Comparison of ENCODE assay signal across 1 cellular context in genomic region chr15:55360256-55360655, GRCh38.
TF ChIP-seq lines count a peak whose summit lies in the region.

No MANE protein-coding gene starts in this region.

TF ChIP-seq in K562, 482 proteins besides CTCF, POLR2A, EP300 and RAD21:
- TF ChIP-seq POLR2B (IDR thresholded peaks at IDR 0.05; ENCODE audit: low read depth, partially characterized antibody) = peak; percentile 20
- TF ChIP-seq ZNF655 (CRISPR knock-in tag; IDR thresholded peaks at IDR 0.05) = no peak
- TF ChIP-seq ZNF407 (IDR thresholded peaks at IDR 0.05; ENCODE audit: low read depth) = no peak
